In the genomic region with DNA sequence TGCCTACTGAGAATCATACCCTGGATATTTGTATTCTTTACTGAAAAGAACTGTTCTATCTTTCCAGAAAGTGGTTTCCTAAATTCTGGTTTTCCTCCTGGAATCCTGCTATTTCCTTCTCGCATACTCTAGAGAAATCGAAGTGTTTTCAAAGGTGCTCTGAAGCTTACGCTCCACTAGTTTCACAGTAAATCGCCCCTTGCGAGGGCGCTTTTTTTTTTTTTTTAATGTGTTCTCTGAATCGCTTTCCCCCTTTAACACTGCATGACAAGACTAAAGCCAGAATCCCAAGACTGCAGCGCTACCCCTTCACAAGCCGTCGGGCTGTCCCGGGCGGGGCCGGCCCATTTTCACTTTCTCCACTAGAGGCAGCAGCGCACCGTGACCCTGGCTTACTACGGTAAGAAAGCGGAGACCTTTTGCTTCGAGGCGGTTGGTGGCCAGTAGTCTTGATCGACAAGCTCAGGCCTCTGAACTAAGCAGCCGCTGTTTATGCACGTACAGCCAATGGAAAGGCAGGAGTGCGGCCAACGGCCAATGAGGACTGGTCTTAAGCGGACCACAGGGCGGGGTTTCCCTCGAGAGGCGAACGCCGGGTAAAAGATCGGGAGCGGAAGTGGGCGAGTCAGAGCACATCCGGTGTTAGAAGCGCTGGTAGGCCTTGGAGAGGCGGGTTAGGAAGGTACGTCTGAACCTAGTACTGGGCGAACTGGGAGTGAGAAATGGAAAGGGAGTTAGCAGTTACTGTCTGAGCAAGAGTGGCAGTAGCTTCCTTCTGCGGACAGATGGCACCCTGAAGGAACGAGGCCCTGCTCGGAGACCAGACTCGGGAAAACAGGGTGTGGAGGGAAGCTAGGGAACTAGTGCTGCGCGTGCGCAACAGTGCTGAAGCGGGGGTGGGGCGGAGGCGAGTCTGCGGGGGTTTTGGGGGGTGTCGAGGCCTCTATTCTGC, we compare ENCODE assay signal across 1 cellular context.
A peak's percentile ranks its signal among the peaks of the same experiment; 100 is the strongest.
TF ChIP-seq lines count a peak whose summit lies in the region.

A gene with protein sequence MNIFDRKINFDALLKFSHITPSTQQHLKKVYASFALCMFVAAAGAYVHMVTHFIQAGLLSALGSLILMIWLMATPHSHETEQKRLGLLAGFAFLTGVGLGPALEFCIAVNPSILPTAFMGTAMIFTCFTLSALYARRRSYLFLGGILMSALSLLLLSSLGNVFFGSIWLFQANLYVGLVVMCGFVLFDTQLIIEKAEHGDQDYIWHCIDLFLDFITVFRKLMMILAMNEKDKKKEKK (plus strand): TSS at position 628 of the 952 bp plus-strand sequence. CDS start 10,937 bp downstream, outside the sequence.

TF ChIP-seq in HepG2, 621 proteins besides CTCF, POLR2A, EP300 and RAD21 (continued from another document and continues in another):
- TF ChIP-seq, protein P1, sequence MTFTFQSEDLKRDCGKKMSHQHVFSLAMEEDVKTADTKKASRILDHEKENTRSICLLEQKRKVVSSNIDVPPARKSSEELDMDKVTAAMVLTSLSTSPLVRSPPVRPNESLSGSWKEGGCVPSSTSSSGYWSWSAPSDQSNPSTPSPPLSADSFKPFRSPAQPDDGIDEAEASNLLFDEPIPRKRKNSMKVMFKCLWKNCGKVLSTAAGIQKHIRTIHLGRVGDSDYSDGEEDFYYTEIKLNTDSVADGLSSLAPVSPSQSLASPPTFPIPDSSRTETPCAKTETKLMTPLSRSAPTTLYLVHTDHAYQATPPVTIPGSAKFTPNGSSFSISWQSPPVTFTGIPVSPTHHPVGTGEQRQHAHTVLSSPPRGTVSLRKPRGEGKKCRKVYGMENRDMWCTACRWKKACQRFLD (CRISPR knock-in tag; IDR thresholded peaks at IDR 0.05; ENCODE audit: borderline replicate concordance): no peak
- TF ChIP-seq NFKBIZ (CRISPR knock-in tag; IDR thresholded peaks at IDR 0.05): no peak
- no peak for TF ChIP-seq ZNF740 (CRISPR knock-in tag; IDR thresholded peaks at IDR 0.05)
- no peak for TF ChIP-seq TBX3 (IDR thresholded peaks at IDR 0.05; ENCODE audit: borderline replicate concordance)
- TF ChIP-seq, protein P2, sequence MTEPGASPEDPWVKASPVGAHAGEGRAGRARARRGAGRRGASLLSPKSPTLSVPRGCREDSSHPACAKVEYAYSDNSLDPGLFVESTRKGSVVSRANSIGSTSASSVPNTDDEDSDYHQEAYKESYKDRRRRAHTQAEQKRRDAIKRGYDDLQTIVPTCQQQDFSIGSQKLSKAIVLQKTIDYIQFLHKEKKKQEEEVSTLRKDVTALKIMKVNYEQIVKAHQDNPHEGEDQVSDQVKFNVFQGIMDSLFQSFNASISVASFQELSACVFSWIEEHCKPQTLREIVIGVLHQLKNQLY (CRISPR knock-in tag; IDR thresholded peaks at IDR 0.05): 0 out of 2 replicates have a peak, but pooled peaks have one; percentile 21
- peak; percentile 80; the same call in 1 of the 2 replicates for TF ChIP-seq REPIN1 (CRISPR knock-in tag; IDR thresholded peaks at IDR 0.05; ENCODE audit: borderline replicate concordance, low read depth)
- TF ChIP-seq ATF1 (CRISPR knock-in tag; IDR thresholded peaks at IDR 0.05): 0 out of 2 replicates have a peak, but pooled peaks have one; percentile 45
- TF ChIP-seq, protein P3, sequence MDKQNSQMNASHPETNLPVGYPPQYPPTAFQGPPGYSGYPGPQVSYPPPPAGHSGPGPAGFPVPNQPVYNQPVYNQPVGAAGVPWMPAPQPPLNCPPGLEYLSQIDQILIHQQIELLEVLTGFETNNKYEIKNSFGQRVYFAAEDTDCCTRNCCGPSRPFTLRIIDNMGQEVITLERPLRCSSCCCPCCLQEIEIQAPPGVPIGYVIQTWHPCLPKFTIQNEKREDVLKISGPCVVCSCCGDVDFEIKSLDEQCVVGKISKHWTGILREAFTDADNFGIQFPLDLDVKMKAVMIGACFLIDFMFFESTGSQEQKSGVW (CRISPR knock-in tag; IDR thresholded peaks at IDR 0.05; ENCODE audit: borderline replicate concordance): no peak
- TF ChIP-seq SKIL (CRISPR knock-in tag; IDR thresholded peaks at IDR 0.05; ENCODE audit: borderline replicate concordance): peak; percentile 60; the same call in 1 of the 2 replicates
- TF ChIP-seq AGO2 (optimal IDR thresholded peaks at IDR 0.05; ENCODE audit: low read depth, low read length): no peak
- TF ChIP-seq ZNF747 (CRISPR knock-in tag; IDR thresholded peaks at IDR 0.05; ENCODE audit: borderline replicate concordance): peak; percentile 33; the same call in 1 of the 2 replicates
- TF ChIP-seq, protein P4, sequence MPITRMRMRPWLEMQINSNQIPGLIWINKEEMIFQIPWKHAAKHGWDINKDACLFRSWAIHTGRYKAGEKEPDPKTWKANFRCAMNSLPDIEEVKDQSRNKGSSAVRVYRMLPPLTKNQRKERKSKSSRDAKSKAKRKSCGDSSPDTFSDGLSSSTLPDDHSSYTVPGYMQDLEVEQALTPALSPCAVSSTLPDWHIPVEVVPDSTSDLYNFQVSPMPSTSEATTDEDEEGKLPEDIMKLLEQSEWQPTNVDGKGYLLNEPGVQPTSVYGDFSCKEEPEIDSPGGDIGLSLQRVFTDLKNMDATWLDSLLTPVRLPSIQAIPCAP (CRISPR knock-in tag; IDR thresholded peaks at IDR 0.05; ENCODE audit: low read depth): no peak
- no peak for TF ChIP-seq ZNF124 (CRISPR knock-in tag; IDR thresholded peaks at IDR 0.05)
- no peak for TF ChIP-seq NPAS2 (CRISPR knock-in tag; IDR thresholded peaks at IDR 0.05; ENCODE audit: borderline replicate concordance)
- no peak for TF ChIP-seq ZNF484 (CRISPR knock-in tag; IDR thresholded peaks at IDR 0.05; ENCODE audit: borderline replicate concordance, low read depth)
- no peak for TF ChIP-seq ZNF460 (CRISPR knock-in tag; IDR thresholded peaks at IDR 0.05; ENCODE audit: borderline replicate concordance)
- no peak for TF ChIP-seq NR2F2 (IDR thresholded peaks at IDR 0.05; ENCODE audit: borderline replicate concordance, low read depth)
- TF ChIP-seq YEATS4 (CRISPR knock-in tag; IDR thresholded peaks at IDR 0.05; ENCODE audit: borderline replicate concordance): peak; percentile 55
- no peak for TF ChIP-seq CENPBD1 (CRISPR knock-in tag; IDR thresholded peaks at IDR 0.05; ENCODE audit: borderline replicate concordance, low read depth)
- TF ChIP-seq, protein P5, sequence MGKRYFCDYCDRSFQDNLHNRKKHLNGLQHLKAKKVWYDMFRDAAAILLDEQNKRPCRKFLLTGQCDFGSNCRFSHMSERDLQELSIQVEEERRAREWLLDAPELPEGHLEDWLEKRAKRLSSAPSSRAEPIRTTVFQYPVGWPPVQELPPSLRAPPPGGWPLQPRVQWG (CRISPR knock-in tag; IDR thresholded peaks at IDR 0.05; ENCODE audit: borderline replicate concordance, low read depth): no peak
- TF ChIP-seq, protein P6, sequence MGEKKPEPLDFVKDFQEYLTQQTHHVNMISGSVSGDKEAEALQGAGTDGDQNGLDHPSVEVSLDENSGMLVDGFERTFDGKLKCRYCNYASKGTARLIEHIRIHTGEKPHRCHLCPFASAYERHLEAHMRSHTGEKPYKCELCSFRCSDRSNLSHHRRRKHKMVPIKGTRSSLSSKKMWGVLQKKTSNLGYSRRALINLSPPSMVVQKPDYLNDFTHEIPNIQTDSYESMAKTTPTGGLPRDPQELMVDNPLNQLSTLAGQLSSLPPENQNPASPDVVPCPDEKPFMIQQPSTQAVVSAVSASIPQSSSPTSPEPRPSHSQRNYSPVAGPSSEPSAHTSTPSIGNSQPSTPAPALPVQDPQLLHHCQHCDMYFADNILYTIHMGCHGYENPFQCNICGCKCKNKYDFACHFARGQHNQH (CRISPR knock-in tag; IDR thresholded peaks at IDR 0.05): peak; percentile 68; the same call in 1 of the 2 replicates
- TF ChIP-seq ERF (CRISPR knock-in tag; IDR thresholded peaks at IDR 0.05): peak; percentile 73
- TF ChIP-seq PCBP1 (IDR thresholded peaks at IDR 0.05; ENCODE audit: borderline replicate concordance, low read depth, low read length): no peak
- TF ChIP-seq SNAI1 (CRISPR knock-in tag; IDR thresholded peaks at IDR 0.05; ENCODE audit: borderline replicate concordance): no peak
- TF ChIP-seq ZNF292 (CRISPR knock-in tag; IDR thresholded peaks at IDR 0.05; ENCODE audit: borderline replicate concordance, low read depth): no peak
- TF ChIP-seq ZNF775 (CRISPR knock-in tag; IDR thresholded peaks at IDR 0.05; ENCODE audit: borderline replicate concordance): no peak
- no peak for TF ChIP-seq NFRKB (IDR thresholded peaks at IDR 0.05)
- TF ChIP-seq REL (CRISPR knock-in tag; conservative IDR thresholded peaks at IDR 0.05): peak; percentile 64; the same call in 1 of the 2 replicates
- no peak for TF ChIP-seq ZBTB1 (CRISPR knock-in tag; IDR thresholded peaks at IDR 0.05; ENCODE audit: borderline replicate concordance)
- TF ChIP-seq FOXA1 (IDR thresholded peaks at IDR 0.05): no peak
- no peak; the same call in 1 of the 2 replicates for TF ChIP-seq FOXA1 (CRISPR knock-in tag; IDR thresholded peaks at IDR 0.05)
- TF ChIP-seq ZNF10 (CRISPR knock-in tag; IDR thresholded peaks at IDR 0.05; ENCODE audit: borderline replicate concordance, low read depth): no peak
- TF ChIP-seq BRF2 (CRISPR knock-in tag; IDR thresholded peaks at IDR 0.05): no peak; the same call in 1 of the 2 replicates
- TF ChIP-seq SAP130 (CRISPR knock-in tag; IDR thresholded peaks at IDR 0.05; ENCODE audit: low read depth): peak; percentile 90
- no peak for TF ChIP-seq RORA (CRISPR knock-in tag; IDR thresholded peaks at IDR 0.05)
- TF ChIP-seq NBN (conservative IDR thresholded peaks at IDR 0.05): no peak
- TF ChIP-seq NR0B2 (CRISPR knock-in tag; IDR thresholded peaks at IDR 0.05): no peak
- TF ChIP-seq, protein P7, sequence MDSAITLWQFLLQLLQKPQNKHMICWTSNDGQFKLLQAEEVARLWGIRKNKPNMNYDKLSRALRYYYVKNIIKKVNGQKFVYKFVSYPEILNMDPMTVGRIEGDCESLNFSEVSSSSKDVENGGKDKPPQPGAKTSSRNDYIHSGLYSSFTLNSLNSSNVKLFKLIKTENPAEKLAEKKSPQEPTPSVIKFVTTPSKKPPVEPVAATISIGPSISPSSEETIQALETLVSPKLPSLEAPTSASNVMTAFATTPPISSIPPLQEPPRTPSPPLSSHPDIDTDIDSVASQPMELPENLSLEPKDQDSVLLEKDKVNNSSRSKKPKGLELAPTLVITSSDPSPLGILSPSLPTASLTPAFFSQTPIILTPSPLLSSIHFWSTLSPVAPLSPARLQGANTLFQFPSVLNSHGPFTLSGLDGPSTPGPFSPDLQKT (CRISPR knock-in tag; IDR thresholded peaks at IDR 0.05; ENCODE audit: borderline replicate concordance): no peak; the same call in 1 of the 2 replicates
- TF ChIP-seq CAMTA2 (CRISPR knock-in tag; IDR thresholded peaks at IDR 0.05; ENCODE audit: borderline replicate concordance): no peak
- TF ChIP-seq, protein P8, sequence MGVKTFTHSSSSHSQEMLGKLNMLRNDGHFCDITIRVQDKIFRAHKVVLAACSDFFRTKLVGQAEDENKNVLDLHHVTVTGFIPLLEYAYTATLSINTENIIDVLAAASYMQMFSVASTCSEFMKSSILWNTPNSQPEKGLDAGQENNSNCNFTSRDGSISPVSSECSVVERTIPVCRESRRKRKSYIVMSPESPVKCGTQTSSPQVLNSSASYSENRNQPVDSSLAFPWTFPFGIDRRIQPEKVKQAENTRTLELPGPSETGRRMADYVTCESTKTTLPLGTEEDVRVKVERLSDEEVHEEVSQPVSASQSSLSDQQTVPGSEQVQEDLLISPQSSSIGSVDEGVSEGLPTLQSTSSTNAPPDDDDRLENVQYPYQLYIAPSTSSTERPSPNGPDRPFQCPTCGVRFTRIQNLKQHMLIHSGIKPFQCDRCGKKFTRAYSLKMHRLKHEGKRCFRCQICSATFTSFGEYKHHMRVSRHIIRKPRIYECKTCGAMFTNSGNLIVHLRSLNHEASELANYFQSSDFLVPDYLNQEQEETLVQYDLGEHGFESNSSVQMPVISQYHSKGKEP (CRISPR knock-in tag; IDR thresholded peaks at IDR 0.05): no peak; the same call in 1 of the 2 replicates
- peak; percentile 99 for TF ChIP-seq POLR2AphosphoS5 (IDR thresholded peaks at IDR 0.05; ENCODE audit: low read depth, low read length)
- TF ChIP-seq ATF3 (CRISPR knock-in tag; IDR thresholded peaks at IDR 0.05): no peak
- 0 out of 2 replicates have a peak, but pooled peaks have one; percentile 45 for TF ChIP-seq ZNF337 (CRISPR knock-in tag; IDR thresholded peaks at IDR 0.05; ENCODE audit: borderline replicate concordance, low read depth)
